In genomic region chr6:33278392-33278741, GRCh38 we compare ENCODE assay signal across 1 cellular context.
TF ChIP-seq lines count a peak whose summit lies in the region.

No MANE protein-coding gene starts in this region.

TF ChIP-seq in GM23338, 12 proteins besides CTCF, POLR2A, EP300 and RAD21 (continued from another document):
- TF ChIP-seq REST (IDR thresholded peaks at IDR 0.05; ENCODE audit: unreplicated experiment) (no peak), POLR2AphosphoS5 (IDR thresholded peaks at IDR 0.05; ENCODE audit: low read depth) (no peak), CREB1 (CRISPR knock-in tag; IDR thresholded peaks at IDR 0.05; ENCODE audit: low read depth) (no peak), EZH2 (IDR thresholded peaks at IDR 0.05; ENCODE audit: low read depth, unreplicated experiment) (no peak)
